Comparison of ENCODE assay signal across 22 cellular contexts in genomic region chr12:104799458-104799857, GRCh38.
DNase-seq lines count a peak whose midpoint lies in the region; ATAC-seq and TF ChIP-seq lines count a peak whose summit lies in the region.
"Had no signal": no experiment of that assay in that cellular context is flagged by ENCODE, and none has a peak within 500 bp of the region (broad histone marks: within the 10 kb centered on the region; RNA-seq: fewer than 3 reads in every experiment).

No MANE protein-coding gene starts in this region.

- no peak overlapping the region for H3K27ac ChIP-seq in substantia nigra (ENCODE audit: low read depth, low read length, poor library complexity, severe bottlenecking)
- H3K27ac ChIP-seq: 22Rv1; A549; BLaER1 treated with 17β-estradiol and CSF1 and Interleukin-3, amounts not matched to agents 10 nM and 100 nM; C4-2B had no signal

- H3K36me3 Mint-ChIP-seq in Calu3 (ENCODE audit: insufficient read depth, unreplicated experiment): peaks cover 4% of the 10 kb centered on the region
- H3K36me3 Mint-ChIP-seq in neural crest cell (ENCODE audit: low read depth): no peaks in the 10 kb centered on the region
- peaks cover 3% of the 10 kb centered on the region for H3K36me3 Mint-ChIP-seq in osteocyte (ENCODE audit: unreplicated experiment)
- no peaks in the 10 kb centered on the region for H3K36me3 Mint-ChIP-seq in T-helper 2 cell treated with Interferon-gamma antibody and Interleukin-4, amounts not matched to agents 5 μg/mL and 100 μg/mL, for 36 hours (ENCODE audit: low read depth)
- H3K36me3 Mint-ChIP-seq: CD8-positive, alpha-beta T cell had no signal

- DNase-seq in Calu3 (peak; percentile 31), cortex of kidney (lab: John Stamatoyannopoulos, UW) (peak; percentile 12), neural crest cell (ENCODE audit: low read depth, low spot score) (peak; percentile 20), osteocyte (ENCODE audit: extremely low spot score, unreplicated experiment) (peak; percentile 91), substantia nigra (lab: John Stamatoyannopoulos, UW) (no peak), NCI-H748 (lab: John Stamatoyannopoulos, UW; ENCODE audit: unreplicated experiment) (no peak)
- no peak for DNase-seq in T-helper 2 cell treated with Interferon-gamma antibody and Interleukin-4, amounts not matched to agents 5 μg/mL and 100 μg/mL, for 36 hours (ENCODE audit: low spot score)
- DNase-seq: AML-193; Caco-2; CD4-positive, alpha-beta T cell; CD8-positive, alpha-beta T cell; DMS 273 treated with DMSO at 0.1 percent for 48 hours; DMS153; DMS53; DMS79 treated with DMSO at 0.1 percent for 48 hours had no signal

- TF ChIP-seq CTCF in Calu3 (IDR thresholded peaks at IDR 0.05; ENCODE audit: unreplicated experiment) (no peak), neural crest cell (conservative IDR thresholded peaks at IDR 0.05) (no peak), osteocyte (IDR thresholded peaks at IDR 0.05) (no peak)

- no peak overlapping the region for H3K27ac Mint-ChIP-seq in Calu3 (ENCODE audit: unreplicated experiment)
- H3K27ac Mint-ChIP-seq in neural crest cell (ENCODE audit: unreplicated experiment): no peak overlapping the region
- no peak overlapping the region for H3K27ac Mint-ChIP-seq in osteocyte (ENCODE audit: unreplicated experiment)
- no peak overlapping the region for H3K27ac Mint-ChIP-seq in T-helper 2 cell treated with Interferon-gamma antibody and Interleukin-4, amounts not matched to agents 5 μg/mL and 100 μg/mL, for 36 hours
- H3K27ac Mint-ChIP-seq: B cell; CD4-positive, alpha-beta T cell; CD8-positive, alpha-beta T cell had no signal

- H3K27me3 Mint-ChIP-seq in Calu3 (ENCODE audit: unreplicated experiment) (no peaks in the 10 kb centered on the region), neural crest cell (ENCODE audit: low read depth) (no peaks in the 10 kb centered on the region), osteocyte (ENCODE audit: unreplicated experiment) (peaks cover 2% of the 10 kb centered on the region)
- H3K27me3 Mint-ChIP-seq in T-helper 2 cell treated with Interferon-gamma antibody and Interleukin-4, amounts not matched to agents 5 μg/mL and 100 μg/mL, for 36 hours (ENCODE audit: low read depth): peaks cover 33% of the 10 kb centered on the region
- H3K27me3 Mint-ChIP-seq: B cell; CD4-positive, alpha-beta T cell had no signal

- H3K9me3 Mint-ChIP-seq in Calu3 (ENCODE audit: low read depth, unreplicated experiment) (no peaks in the 10 kb centered on the region), neural crest cell (no peaks in the 10 kb centered on the region), osteocyte (ENCODE audit: unreplicated experiment) (no peaks in the 10 kb centered on the region)
- no peaks in the 10 kb centered on the region for H3K9me3 Mint-ChIP-seq in T-helper 2 cell treated with Interferon-gamma antibody and Interleukin-4, amounts not matched to agents 5 μg/mL and 100 μg/mL, for 36 hours
- H3K9me3 Mint-ChIP-seq: CD4-positive, alpha-beta T cell; CD8-positive, alpha-beta T cell had no signal

- ATAC-seq in HG02642 (IDR thresholded peaks at IDR 0.05; ENCODE audit: poor library complexity, unreplicated experiment): no peak
- ATAC-seq: A549; CD8-positive, alpha-beta T cell; GM12878 had no signal

- intact Hi-C loops in Calu3 (cut with micrococcal nuclease; ENCODE audit: unreplicated experiment): no loop called here

- CTCF ChIA-PET in Calu3 (lab: Charles Lee): no interaction called here

- H3K4me1 Mint-ChIP-seq in Calu3 (ENCODE audit: low read depth, unreplicated experiment) (peaks cover 9% of the 10 kb centered on the region), neural crest cell (no peaks in the 10 kb centered on the region), osteocyte (ENCODE audit: unreplicated experiment) (no peaks in the 10 kb centered on the region)
- H3K4me1 Mint-ChIP-seq in T-helper 2 cell treated with Interferon-gamma antibody and Interleukin-4, amounts not matched to agents 5 μg/mL and 100 μg/mL, for 36 hours (ENCODE audit: low read depth): no peaks in the 10 kb centered on the region
- H3K4me1 Mint-ChIP-seq: B cell had no signal

- H3K4me3 Mint-ChIP-seq in Calu3 (ENCODE audit: low read depth, unreplicated experiment): no peak overlapping the region
- no peak overlapping the region for H3K4me3 Mint-ChIP-seq in neural crest cell
- no peak overlapping the region for H3K4me3 Mint-ChIP-seq in osteocyte (ENCODE audit: unreplicated experiment)
- H3K4me3 Mint-ChIP-seq in T-helper 2 cell treated with Interferon-gamma antibody and Interleukin-4, amounts not matched to agents 5 μg/mL and 100 μg/mL, for 36 hours: no peak overlapping the region
- H3K4me3 Mint-ChIP-seq: B cell; CD4-positive, alpha-beta T cell; CD8-positive, alpha-beta T cell had no signal

- no TSS peak for BruUV-seq in Calu3 (replicated peaks; lab: Mats Ljungman, UMichigan)

Comparison
In these comparisons a context has a peak if more than half of its experiments do, and no peak if none do; other contexts are left out.
1. DNase-seq: peak in Calu3 (single experiment), cortex of kidney (single experiment), neural crest cell (single experiment) and osteocyte (single experiment); none in substantia nigra (0 of 49), T-helper 2 cell treated with Interferon-gamma antibody and Interleukin-4, amounts not matched to agents 5 μg/mL and 100 μg/mL, for 36 hours (single experiment) and NCI-H748 (single experiment).